ENCODE assay signal across 21 cellular contexts in the genomic region with DNA sequence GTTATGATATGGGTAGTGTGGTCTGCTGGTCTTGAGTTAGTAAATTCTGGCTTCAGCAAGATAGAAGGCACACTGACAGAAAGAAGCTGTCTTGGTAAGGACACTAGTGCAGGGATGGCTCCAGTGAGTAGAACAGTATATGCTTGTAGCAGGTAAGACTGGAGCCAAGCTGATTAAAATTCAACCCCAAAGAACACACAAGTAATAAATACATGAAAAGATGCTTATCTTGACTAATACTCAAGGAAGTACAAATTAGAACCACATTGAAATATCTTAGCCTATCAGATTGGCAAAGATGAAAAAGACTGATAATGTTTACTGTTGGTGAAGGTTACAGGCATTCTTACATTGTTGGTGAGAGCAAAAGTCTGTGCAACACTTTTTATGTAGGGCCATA. TPM values are rescaled to one million over a fixed set of nuclear protein-coding genes. Genes with fewer than 3 reads are reported as not detected.
DNase-seq lines count a peak whose midpoint lies in the region; ATAC-seq, FAIRE-seq and TF ChIP-seq lines count a peak whose summit lies in the region.
"Had no signal": no experiment of that assay in that cellular context is flagged by ENCODE, and none has a peak within 500 bp of the region (broad histone marks: within the 10 kb centered on the region; RNA-seq: fewer than 3 reads in every experiment).

No MANE protein-coding gene starts in this region.

- intact Hi-C loops in activated CD8-positive, alpha-beta T cell treated with anti-CD3 and anti-CD28 coated beads for 36 hours (cut with micrococcal nuclease), result no loop called here

- H4K20me1 ChIP-seq in Loucy (ENCODE audit: insufficient read depth, low read length, poor library complexity, severe bottlenecking), result no peaks in the 10 kb centered on the region
- H4K20me1 ChIP-seq: BLaER1 treated with 17β-estradiol and CSF1 and Interleukin-3, amounts not matched to agents 10 nM and 100 nM had no signal

- TF ChIP-seq CTCF in activated CD8-positive, alpha-beta T cell treated with anti-CD3 and anti-CD28 coated beads for 36 hours (IDR thresholded peaks at IDR 0.05), result no peak
- TF ChIP-seq CTCF in D721Med (IDR thresholded peaks at IDR 0.05; ENCODE audit: insufficient read depth, missing control alignments) (no peak), Loucy (conservative IDR thresholded peaks at IDR 0.05; ENCODE audit: low read length) (no peak), osteocyte (IDR thresholded peaks at IDR 0.05) (no peak), upper lobe of left lung (IDR thresholded peaks at IDR 0.05) (no peak)

- peaks cover 29% of the 10 kb centered on the region for H3K79me2 ChIP-seq in Loucy (ENCODE audit: insufficient read depth, low read length)

- ATAC-seq in activated CD8-positive, alpha-beta T cell treated with anti-CD3 and anti-CD28 coated beads, Interleukin-2, amount 10 ng/mL, durations not matched to agents 7 days and 5 days, result no peak
- no peak for ATAC-seq in activated CD8-positive, alpha-beta T cell treated with anti-CD3 and anti-CD28 coated beads for 36 hours
- no peak for ATAC-seq in upper lobe of left lung (ENCODE audit: low FRiP score in 2 of 2)
- ATAC-seq: GM23338 had no signal

- no peaks in the 10 kb centered on the region for H3K27me3 ChIP-seq in Loucy (ENCODE audit: insufficient read depth, low read length, poor library complexity, severe bottlenecking)
- H3K27me3 ChIP-seq in upper lobe of left lung, result no peaks in the 10 kb centered on the region
- H3K27me3 ChIP-seq: BLaER1 treated with 17β-estradiol and CSF1 and Interleukin-3, amounts not matched to agents 10 nM and 100 nM had no signal

- DNase-seq in activated CD8-positive, alpha-beta T cell treated with anti-CD3 and anti-CD28 coated beads, Interleukin-2, amount 10 ng/mL, durations not matched to agents 7 days and 5 days, result no peak
- no peak for DNase-seq in activated CD8-positive, alpha-beta T cell treated with anti-CD3 and anti-CD28 coated beads for 36 hours
- no peak for DNase-seq in D721Med (ENCODE audit: insufficient read length, low spot score)
- peak; percentile 13 for DNase-seq in osteocyte (ENCODE audit: extremely low spot score, unreplicated experiment)
- no peak for DNase-seq in immature natural killer cell
- DNase-seq in upper lobe of left lung, result no peak
- DNase-seq: Caco-2; CD4-positive, alpha-beta T cell; DMS153; DMS79; GDM1; HCEC 1CT had no signal

- H3K4me1 ChIP-seq in Loucy (ENCODE audit: insufficient read depth, low read length, poor library complexity, severe bottlenecking) (peaks cover 44% of the 10 kb centered on the region), upper lobe of left lung (no peaks in the 10 kb centered on the region)
- H3K4me1 ChIP-seq: Caco-2 had no signal

- peak; percentile 74 for FAIRE-seq in D721Med (lab: Jason Lieb, UNC)
- FAIRE-seq: GM12892, GM18507, H54 had no signal

- H3K36me3 Mint-ChIP-seq in activated CD8-positive, alpha-beta T cell treated with anti-CD3 and anti-CD28 coated beads, Interleukin-2, amount 10 ng/mL, durations not matched to agents 7 days and 5 days (ENCODE audit: low read depth), result peaks cover 22% of the 10 kb centered on the region
- H3K36me3 Mint-ChIP-seq in activated CD8-positive, alpha-beta T cell treated with anti-CD3 and anti-CD28 coated beads for 36 hours (ENCODE audit: low read depth), result no peaks in the 10 kb centered on the region
- H3K36me3 Mint-ChIP-seq in osteocyte (ENCODE audit: unreplicated experiment), result no peaks in the 10 kb centered on the region
- H3K36me3 Mint-ChIP-seq in immature natural killer cell, result no peaks in the 10 kb centered on the region

- peak overlapping the region; percentile 50 for H3K4me2 ChIP-seq in Loucy (ENCODE audit: low read depth, low read length, poor library complexity, severe bottlenecking)
- H3K4me2 ChIP-seq: BLaER1 treated with 17β-estradiol and CSF1 and Interleukin-3, amounts not matched to agents 10 nM and 100 nM; GM23338 had no signal

- peaks cover 54% of the 10 kb centered on the region for H3K4me1 Mint-ChIP-seq in activated CD8-positive, alpha-beta T cell treated with anti-CD3 and anti-CD28 coated beads, Interleukin-2, amount 10 ng/mL, durations not matched to agents 7 days and 5 days (ENCODE audit: low read depth)
- peaks cover 18% of the 10 kb centered on the region for H3K4me1 Mint-ChIP-seq in activated CD8-positive, alpha-beta T cell treated with anti-CD3 and anti-CD28 coated beads for 36 hours (ENCODE audit: low read depth)
- H3K4me1 Mint-ChIP-seq in osteocyte (ENCODE audit: unreplicated experiment), result no peaks in the 10 kb centered on the region
- peaks cover 9 to 12% of the 10 kb centered on the region in 2 donors for H3K4me1 Mint-ChIP-seq in immature natural killer cell
- H3K4me1 Mint-ChIP-seq: B cell, GM23338 had no signal

- H3F3A ChIP-seq in Loucy (ENCODE audit: low read depth), result no peaks in the 10 kb centered on the region; the same call in 1 of the 2 replicates

- H3K9me3 Mint-ChIP-seq in activated CD8-positive, alpha-beta T cell treated with anti-CD3 and anti-CD28 coated beads, Interleukin-2, amount 10 ng/mL, durations not matched to agents 7 days and 5 days (ENCODE audit: insufficient read depth), result no peaks in the 10 kb centered on the region
- H3K9me3 Mint-ChIP-seq in activated CD8-positive, alpha-beta T cell treated with anti-CD3 and anti-CD28 coated beads for 36 hours, result no peaks in the 10 kb centered on the region
- H3K9me3 Mint-ChIP-seq in osteocyte (ENCODE audit: unreplicated experiment), result no peaks in the 10 kb centered on the region
- H3K9me3 Mint-ChIP-seq in immature natural killer cell, result no peaks in the 10 kb centered on the region
- H3K9me3 Mint-ChIP-seq: CD4-positive, alpha-beta T cell had no signal

- peak overlapping the region; percentile 97 for H3K9ac ChIP-seq in Loucy (ENCODE audit: low read depth, low read length, poor library complexity, severe bottlenecking)
- H3K9ac ChIP-seq: BLaER1 treated with 17β-estradiol and CSF1 and Interleukin-3, amounts not matched to agents 10 nM and 100 nM had no signal

- peak overlapping the region; percentile 28 for H3K27ac Mint-ChIP-seq in activated CD8-positive, alpha-beta T cell treated with anti-CD3 and anti-CD28 coated beads, Interleukin-2, amount 10 ng/mL, durations not matched to agents 7 days and 5 days
- no peak overlapping the region for H3K27ac Mint-ChIP-seq in activated CD8-positive, alpha-beta T cell treated with anti-CD3 and anti-CD28 coated beads for 36 hours
- H3K27ac Mint-ChIP-seq in osteocyte (ENCODE audit: unreplicated experiment) (no peak overlapping the region), immature natural killer cell (peak overlapping the region in 2 of 6 donors; percentile 9 to 72)
- H3K27ac Mint-ChIP-seq: B cell; CD4-positive, alpha-beta T cell; GM23338 had no signal

- CTCF ChIA-PET in activated CD8-positive, alpha-beta T cell treated with anti-CD3 and anti-CD28 coated beads, Interleukin-2, amount 10 ng/mL, durations not matched to agents 7 days and 5 days (lab: Charles Lee), result no interaction called here
- CTCF ChIA-PET in activated CD8-positive, alpha-beta T cell treated with anti-CD3 and anti-CD28 coated beads for 36 hours (lab: Charles Lee), result no interaction called here

- H3K4me3 ChIP-seq in Loucy (ENCODE audit: low read length, poor library complexity, severe bottlenecking) (peak overlapping the region; percentile 14), upper lobe of left lung (no peak overlapping the region)
- H3K4me3 ChIP-seq: BLaER1 treated with 17β-estradiol and CSF1 and Interleukin-3, amounts not matched to agents 10 nM and 100 nM; GM23338 had no signal

- POLR2A ChIA-PET in activated CD8-positive, alpha-beta T cell treated with anti-CD3 and anti-CD28 coated beads, Interleukin-2, amount 10 ng/mL, durations not matched to agents 7 days and 5 days (lab: Charles Lee), result no interaction called here
- POLR2A ChIA-PET in activated CD8-positive, alpha-beta T cell treated with anti-CD3 and anti-CD28 coated beads for 36 hours (lab: Charles Lee), result no interaction called here

- H2AFZ ChIP-seq in Loucy (ENCODE audit: low read length), result no peak overlapping the region
- H2AFZ ChIP-seq: GM23338 had no signal

- TF ChIP-seq EP300 in upper lobe of left lung (IDR thresholded peaks at IDR 0.05), result no peak

- H3K9me3 ChIP-seq in Loucy (ENCODE audit: insufficient read depth, low read depth, low read length), result no peaks in the 10 kb centered on the region
- H3K9me3 ChIP-seq in upper lobe of left lung, result no peaks in the 10 kb centered on the region
- H3K9me3 ChIP-seq: BLaER1 treated with 17β-estradiol and CSF1 and Interleukin-3, amounts not matched to agents 10 nM and 100 nM; Caco-2 had no signal

- H3K4me3 Mint-ChIP-seq in activated CD8-positive, alpha-beta T cell treated with anti-CD3 and anti-CD28 coated beads, Interleukin-2, amount 10 ng/mL, durations not matched to agents 7 days and 5 days, result no peak overlapping the region
- no peak overlapping the region for H3K4me3 Mint-ChIP-seq in activated CD8-positive, alpha-beta T cell treated with anti-CD3 and anti-CD28 coated beads for 36 hours
- H3K4me3 Mint-ChIP-seq in osteocyte (ENCODE audit: unreplicated experiment) (no peak overlapping the region), immature natural killer cell (no peak overlapping the region)
- H3K4me3 Mint-ChIP-seq: B cell; CD4-positive, alpha-beta T cell; GM23338 had no signal

- no peaks in the 10 kb centered on the region for H3K9me2 ChIP-seq in Loucy (replicated peaks; ENCODE audit: low read depth, low read length)

- H3K27me3 Mint-ChIP-seq in activated CD8-positive, alpha-beta T cell treated with anti-CD3 and anti-CD28 coated beads, Interleukin-2, amount 10 ng/mL, durations not matched to agents 7 days and 5 days (ENCODE audit: low read depth), result no peaks in the 10 kb centered on the region
- H3K27me3 Mint-ChIP-seq in activated CD8-positive, alpha-beta T cell treated with anti-CD3 and anti-CD28 coated beads for 36 hours, result no peaks in the 10 kb centered on the region
- H3K27me3 Mint-ChIP-seq in osteocyte (ENCODE audit: unreplicated experiment), result no peaks in the 10 kb centered on the region
- peaks cover 2 to 17% (median 5%) of the 10 kb centered on the region in 3 donors for H3K27me3 Mint-ChIP-seq in immature natural killer cell (ENCODE audit: low read depth in 3 of 3)
- H3K27me3 Mint-ChIP-seq: B cell; CD4-positive, alpha-beta T cell had no signal

- TF ChIP-seq POLR2A in upper lobe of left lung (IDR thresholded peaks at IDR 0.05), result no peak

- H3K36me3 ChIP-seq in Loucy (ENCODE audit: insufficient read depth, low read length) (no peaks in the 10 kb centered on the region), upper lobe of left lung (no peaks in the 10 kb centered on the region)
- H3K36me3 ChIP-seq: BLaER1 treated with 17β-estradiol and CSF1 and Interleukin-3, amounts not matched to agents 10 nM and 100 nM had no signal

- no peak overlapping the region for H3K27ac ChIP-seq in upper lobe of left lung
- H3K27ac ChIP-seq: BLaER1 treated with 17β-estradiol and CSF1 and Interleukin-3, amounts not matched to agents 10 nM and 100 nM had no signal

RNA-seq across cellular contexts. Expression of a gene that starts 2.0 kb away (rescaled TPM):
- 10 to 100 TPM; 66.8 to 68.1 TPM for total RNA-seq in activated CD8-positive, alpha-beta T cell treated with anti-CD3 and anti-CD28 coated beads, Interleukin-2, amount 10 ng/mL, durations not matched to agents 7 days and 5 days
- total RNA-seq in activated CD8-positive, alpha-beta T cell treated with anti-CD3 and anti-CD28 coated beads for 36 hours, result 1 to 10 TPM; 3.8 to 4.5 TPM
- total RNA-seq in osteocyte (not detected in 2 replicates), upper lobe of left lung (1 to 10 TPM in 5 of 6 donors, not detected in 1; 1.0 to 2.7 (median 1.7) TPM)
- polyA plus RNA-seq in immature natural killer cell, result under 1 TPM in 1 of 3 donors, not detected in 2; 0.14 TPM
- total RNA-seq: A172, Caco-2, Daoy had no signal

Comparison
In these comparisons a context has a peak if more than half of its experiments do, and no peak if none do; other contexts are left out.
1. RNA of a gene that starts 2.0 kb away (total RNA-seq): 66.8 to 68.1 TPM in activated CD8-positive, alpha-beta T cell treated with anti-CD3 and anti-CD28 coated beads, Interleukin-2, amount 10 ng/mL, durations not matched to agents 7 days and 5 days; 3.8 to 4.5 TPM in activated CD8-positive, alpha-beta T cell treated with anti-CD3 and anti-CD28 coated beads for 36 hours, 1.0 to 2.7 TPM in upper lobe of left lung and not detected in osteocyte; every median in the first group is over 10 times any median in the second.